8 cellular contexts compared by ENCODE assay signal in genomic region chr9:136545966-136546696, GRCh38. TPM values are rescaled to one million over a fixed set of nuclear protein-coding genes. Genes with fewer than 3 reads are reported as not detected.
DNase-seq lines count a peak whose midpoint lies in the region; ATAC-seq and TF ChIP-seq lines count a peak whose summit lies in the region.

Gene NOTCH1 (minus strand): TSS chr9:136546048. CDS start chr9:136545786, 262 bp downstream.

- H3K9me3 ChIP-seq in BLaER1 treated with 17β-estradiol and CSF1 and Interleukin-3, amounts not matched to agents 10 nM and 100 nM (replicated peaks in 1 of 11) = no peaks in the 10 kb centered on the region
- H3K9me3 ChIP-seq in OCI-LY7 (ENCODE audit: low read length) (no peaks in the 10 kb centered on the region), muscle layer of duodenum (ENCODE audit: control insufficient read depth in 1 of 2, low read length in 2 of 2) (no peaks in the 10 kb centered on the region)

- peak; percentile 91 for DNase-seq in OCI-LY7 (ENCODE audit: low spot score)
- DNase-seq in activated T-cell treated with anti-CD3 and anti-CD28 coated beads, Interleukin-2, amount 50 U/mL, for 1 hour = peak; percentile 90
- peak; percentile 81 to 88 for DNase-seq in stimulated activated CD8-positive, alpha-beta memory T cell treated with anti-CD3 and anti-CD28 coated beads, Interleukin-7, amount 100 ng/mL, for 4 hours (ENCODE audit: low read depth in 2 of 2)

- no TSS peak for BruUV-seq in OCI-LY7 (replicated peaks; lab: Mats Ljungman, UMichigan)

- intact Hi-C loops in OCI-LY7 (cut with micrococcal nuclease; ENCODE audit: unreplicated experiment) = loop anchor here (1.0 to 10.0 kb wide), 2 partner anchors 63 to 609 kb away; partner anchors contain the start of gene SEC16A

- POLR2A ChIA-PET in OCI-LY7 (lab: Charles Lee) = no interaction called here

- TF ChIP-seq CTCF in OCI-LY7 (conservative IDR thresholded peaks at IDR 0.05; ENCODE audit: low read length) = no peak

- peak; percentile 63 for ATAC-seq in GM19043 (IDR thresholded peaks at IDR 0.05; ENCODE audit: low read depth, unreplicated experiment)
- peak; percentile 66 for ATAC-seq in HG03354 (IDR thresholded peaks at IDR 0.05; ENCODE audit: poor library complexity, severe bottlenecking, unreplicated experiment)
- ATAC-seq in esophagus mucosa = peak; percentile 76

- H2AFZ ChIP-seq in OCI-LY7 (ENCODE audit: low read length) = peak within 1 kb of the TSS; percentile 52

- peaks cover 34 to 45% (median 40%) of the 10 kb centered on the region in 11 experiments for H4K20me1 ChIP-seq in BLaER1 treated with 17β-estradiol and CSF1 and Interleukin-3, amounts not matched to agents 10 nM and 100 nM
- H4K20me1 ChIP-seq in OCI-LY7 (ENCODE audit: insufficient read depth, low read length) = 0 out of 2 replicates have a peak, but pooled peaks cover 8% of the 10 kb centered on the region

- H3K4me1 ChIP-seq in BLaER1 treated with 17β-estradiol and CSF1 and Interleukin-3, amounts not matched to agents 10 nM and 100 nM = peaks cover 73 to 82% (median 78%) of the 10 kb centered on the region in 10 experiments
- H3K4me1 ChIP-seq in OCI-LY7 (ENCODE audit: insufficient read depth, low read length, poor library complexity, severe bottlenecking) = peaks cover 26% of the 10 kb centered on the region
- peaks cover 18 to 71% of the 10 kb centered on the region in 2 donors for H3K4me1 ChIP-seq in muscle layer of duodenum (ENCODE audit: control insufficient read depth in 1 of 2, insufficient read depth in 2 of 2, low read length in 2 of 2)

- no peaks in the 10 kb centered on the region for H3K9me2 ChIP-seq in OCI-LY7 (ENCODE audit: insufficient read depth, low read length)

- H3K4me3 ChIP-seq in BLaER1 treated with 17β-estradiol and CSF1 and Interleukin-3, amounts not matched to agents 10 nM and 100 nM = peak within 1 kb of the TSS; percentile 85 to 98 (median 89)
- H3K4me3 ChIP-seq in OCI-LY7 (ENCODE audit: low read depth, low read length, poor library complexity, severe bottlenecking) (peak within 1 kb of the TSS; percentile 77), muscle layer of duodenum (ENCODE audit: low read depth in 1 of 2, low read length in 2 of 2) (peak within 1 kb of the TSS; percentile 81 to 94)

- peak within 1 kb of the TSS; percentile 94 to 100 (median 100) for H3K4me2 ChIP-seq in BLaER1 treated with 17β-estradiol and CSF1 and Interleukin-3, amounts not matched to agents 10 nM and 100 nM
- peak within 1 kb of the TSS; percentile 98 for H3K4me2 ChIP-seq in OCI-LY7 (ENCODE audit: low read length)

- CTCF ChIA-PET in OCI-LY7 (lab: Charles Lee; ENCODE audit: unreplicated experiment) = no interaction called here

- H3K36me3 ChIP-seq in BLaER1 treated with 17β-estradiol and CSF1 and Interleukin-3, amounts not matched to agents 10 nM and 100 nM = peaks cover 14 to 28% (median 26%) of the 10 kb centered on the region in 11 experiments; a peak in 21 of 22 replicates
- peaks cover 4% of the 10 kb centered on the region; the same call in 1 of the 2 replicates for H3K36me3 ChIP-seq in OCI-LY7 (ENCODE audit: insufficient read depth, low read length)
- H3K36me3 ChIP-seq in muscle layer of duodenum (ENCODE audit: control insufficient read depth in 1 of 2, insufficient read depth in 2 of 2, low read length in 2 of 2) = peaks cover 5 to 13% of the 10 kb centered on the region in 2 donors

- peak within 1 kb of the TSS; percentile 83 to 97 (median 91) for H3K9ac ChIP-seq in BLaER1 treated with 17β-estradiol and CSF1 and Interleukin-3, amounts not matched to agents 10 nM and 100 nM

- peak within 1 kb of the TSS; percentile 86 to 98 (median 93) for H3K27ac ChIP-seq in BLaER1 treated with 17β-estradiol and CSF1 and Interleukin-3, amounts not matched to agents 10 nM and 100 nM
- H3K27ac ChIP-seq in OCI-LY7 (ENCODE audit: low read depth, low read length, poor library complexity, severe bottlenecking) = peak within 1 kb of the TSS; percentile 88
- peak within 1 kb of the TSS; percentile 67 for H3K27ac ChIP-seq in muscle layer of duodenum (ENCODE audit: low read length)

- no peaks in the 10 kb centered on the region for H3K27me3 ChIP-seq in BLaER1 treated with 17β-estradiol and CSF1 and Interleukin-3, amounts not matched to agents 10 nM and 100 nM
- H3K27me3 ChIP-seq in muscle layer of duodenum (ENCODE audit: low read depth, low read length) = no peaks in the 10 kb centered on the region

- H3K79me2 ChIP-seq in OCI-LY7 (ENCODE audit: insufficient read depth, low read depth, low read length) = peaks cover 4% of the 10 kb centered on the region; the same call in 1 of the 2 replicates

RNA-seq across cellular contexts. Expression of gene NOTCH1, which starts in this region (rescaled TPM):
- total RNA-seq in OCI-LY7 (2014; rRNA removed; shearing (Covaris generic)) = 9.3 and 17.6 TPM in 2 replicates
- 15.5 and 17.9 TPM in 2 replicates for total RNA-seq in OCI-LY7 (2022)
- total RNA-seq in esophagus mucosa = 30.6 TPM

Comparison
In these comparisons a context has a peak if more than half of its experiments do, and no peak if none do; other contexts are left out.
1. Peak in every context shown above with its lines: DNase-seq, ATAC-seq, H3K4me3 ChIP-seq and H3K27ac ChIP-seq.